ENCODE assay signal across 8 cellular contexts in the genomic region with DNA sequence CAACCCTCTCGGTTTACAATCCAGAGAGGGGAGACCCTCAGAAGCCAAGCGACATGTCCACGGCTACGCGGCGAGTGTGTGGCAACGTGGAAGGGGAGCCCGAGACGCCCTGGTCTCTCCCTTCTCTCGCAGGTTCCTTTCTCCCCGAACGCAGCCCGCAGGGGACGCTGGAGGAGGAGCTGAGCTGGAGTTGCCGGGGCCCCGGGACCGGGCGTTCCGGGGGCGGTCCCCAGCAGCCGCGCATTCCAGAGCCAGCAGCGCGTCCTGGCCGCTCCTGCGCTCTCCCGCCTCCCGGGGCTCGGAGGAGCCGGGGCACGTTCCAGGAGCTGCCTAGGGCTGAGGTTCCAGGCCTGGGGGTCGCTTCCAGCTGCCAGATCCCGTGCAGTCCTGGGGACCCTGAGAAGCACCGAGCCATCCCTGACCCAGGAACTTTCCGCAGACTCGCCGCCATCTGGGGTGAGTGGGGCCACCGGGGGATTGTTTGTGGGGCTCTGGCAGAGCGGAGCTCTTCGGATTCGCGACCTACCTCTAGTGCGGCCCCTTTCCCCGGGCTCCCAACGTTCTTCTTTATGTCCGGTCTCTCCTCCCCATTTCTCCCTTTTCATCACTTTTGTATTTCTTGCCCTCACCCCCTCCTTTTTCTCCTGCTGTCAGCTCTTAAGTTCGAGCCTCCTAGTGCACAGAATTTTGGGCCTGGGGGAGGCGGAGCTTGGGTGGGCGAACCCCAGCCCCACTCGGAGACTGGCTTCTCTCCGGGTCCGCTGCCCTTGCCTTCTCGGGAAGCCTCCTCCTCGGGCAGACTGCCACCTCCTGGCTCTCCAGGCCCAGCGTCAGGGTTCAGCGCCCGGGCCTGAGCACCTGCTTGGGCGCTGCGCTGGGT. TPM values are rescaled to one million over a fixed set of nuclear protein-coding genes. Genes with fewer than 3 reads are reported as not detected.
DNase-seq lines count a peak whose midpoint lies in the region; ATAC-seq and TF ChIP-seq lines count a peak whose summit lies in the region.

A gene with protein sequence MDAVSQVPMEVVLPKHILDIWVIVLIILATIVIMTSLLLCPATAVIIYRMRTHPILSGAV (plus strand): TSS at position 241 of the 880 bp plus-strand sequence. CDS start 16,684 bp downstream, outside the sequence.

- peak; percentile 79 for DNase-seq in AG08395 (ENCODE audit: low spot score)
- DNase-seq in KBM-7: peak; percentile 73
- peak; percentile 62 for DNase-seq in T-helper 2 cell treated with Interferon-gamma antibody and Interleukin-4, amounts not matched to agents 5 μg/mL and 100 μg/mL, for 36 hours (ENCODE audit: low spot score)
- DNase-seq in ascending aorta (ENCODE audit: low spot score in 2 of 2): peak; percentile 39 to 92
- peak; percentile 74 for DNase-seq in hepatic stellate cell (ENCODE audit: low spot score)
- DNase-seq in renal cortical epithelial cell (ENCODE audit: low read depth): peak; percentile 49
- no peak for DNase-seq in COR-L47 (lab: John Stamatoyannopoulos, UW)

- no peaks in the 10 kb centered on the region for H3K27me3 Mint-ChIP-seq in T-helper 2 cell treated with Interferon-gamma antibody and Interleukin-4, amounts not matched to agents 5 μg/mL and 100 μg/mL, for 36 hours (ENCODE audit: low read depth)

- TF ChIP-seq CTCF in ascending aorta (IDR thresholded peaks at IDR 0.05): peak; percentile 14 to 48 (median 35)

- in situ Hi-C loops in KBM-7 (cut with MboI; ENCODE audit: low pct_unique_long_range_greater_than_20kb, low sequenced_read_pairs): no loop called here

- peak within 1 kb of the TSS; percentile 100 for H3K4me3 Mint-ChIP-seq in T-helper 2 cell treated with Interferon-gamma antibody and Interleukin-4, amounts not matched to agents 5 μg/mL and 100 μg/mL, for 36 hours

- intact Hi-C loops in ascending aorta (cut with DNase I): loop anchor here (1.0 to 2.0 kb wide), 3 partner anchors 19 to 78 kb away; a partner anchor contains a TSS

- no peaks in the 10 kb centered on the region for H3K36me3 ChIP-seq in ascending aorta

- peak within 1 kb of the TSS; percentile 97 for H3K27ac ChIP-seq in ascending aorta

- peak within 1 kb of the TSS; percentile 95 for H3K27ac Mint-ChIP-seq in T-helper 2 cell treated with Interferon-gamma antibody and Interleukin-4, amounts not matched to agents 5 μg/mL and 100 μg/mL, for 36 hours

- H3K9me3 ChIP-seq in ascending aorta: no peaks in the 10 kb centered on the region

- H3K27me3 ChIP-seq in ascending aorta: no peaks in the 10 kb centered on the region

- ATAC-seq in GM18909 (IDR thresholded peaks at IDR 0.05; ENCODE audit: poor library complexity, unreplicated experiment): peak; percentile 24

- peaks cover 24% of the 10 kb centered on the region for H3K36me3 Mint-ChIP-seq in T-helper 2 cell treated with Interferon-gamma antibody and Interleukin-4, amounts not matched to agents 5 μg/mL and 100 μg/mL, for 36 hours (ENCODE audit: low read depth)

- H3K4me3 ChIP-seq in ascending aorta: peak within 1 kb of the TSS; percentile 68 to 88

- H3K4me1 ChIP-seq in ascending aorta: peaks cover 26 to 39% of the 10 kb centered on the region in 2 donors

- no peaks in the 10 kb centered on the region for H3K9me3 Mint-ChIP-seq in T-helper 2 cell treated with Interferon-gamma antibody and Interleukin-4, amounts not matched to agents 5 μg/mL and 100 μg/mL, for 36 hours

- H3K4me1 Mint-ChIP-seq in T-helper 2 cell treated with Interferon-gamma antibody and Interleukin-4, amounts not matched to agents 5 μg/mL and 100 μg/mL, for 36 hours (ENCODE audit: low read depth): peaks cover 58% of the 10 kb centered on the region

RNA-seq across cellular contexts. Expression of the gene that starts here (rescaled TPM):
- total RNA-seq in ascending aorta: 52.4 TPM
- 32.4 and 39.4 TPM in 2 replicates for total RNA-seq in renal cortical epithelial cell
